Comparison of ENCODE assay signal across 31 cellular contexts in the genomic region with DNA sequence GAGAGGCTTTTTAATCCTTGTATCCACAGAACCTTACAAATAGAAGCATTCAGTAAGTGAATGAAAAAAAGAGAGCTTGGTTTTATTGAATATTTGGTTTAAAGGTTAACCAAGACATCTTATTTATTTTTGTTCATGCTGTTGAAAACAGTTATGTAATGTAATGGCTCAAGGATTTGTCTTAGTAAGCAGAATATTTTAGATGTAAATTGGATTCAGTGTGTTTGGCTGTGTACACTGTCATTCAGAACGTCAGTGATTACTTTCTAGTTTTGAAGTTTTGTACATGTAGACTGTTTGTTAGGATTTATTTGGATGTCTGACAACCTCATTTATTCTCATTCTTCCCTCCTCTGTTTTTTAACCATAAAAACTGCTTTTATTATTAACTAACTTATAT. TPM values are rescaled to one million over a fixed set of nuclear protein-coding genes. Genes with fewer than 3 reads are reported as not detected.
"Had no signal": no experiment of that assay in that cellular context is flagged by ENCODE, and none has a peak within 500 bp of the region (broad histone marks: within the 10 kb centered on the region; RNA-seq: fewer than 3 reads in every experiment).

No MANE protein-coding gene starts in this region.

- H3K4me1 ChIP-seq: ascending aorta, breast epithelium, colonic mucosa had no signal

- FAIRE-seq: frontal cortex had no signal

- H3K4me3 ChIP-seq: ascending aorta, breast epithelium, cardiac muscle cell, colonic mucosa had no signal

- H3K36me3 ChIP-seq: ascending aorta, breast epithelium, cardiac muscle cell, colonic mucosa had no signal

- DNase-seq: activated CD4-positive, alpha-beta memory T cell treated with anti-CD3 and anti-CD28 coated beads, Interleukin-2, amount 10 ng/mL, durations not matched to agents 7 days and 5 days; activated CD4-positive, alpha-beta T cell treated with anti-CD3 and anti-CD28 coated beads for 1 hour; activated CD4-positive, alpha-beta T cell treated with anti-CD3 and anti-CD28 coated beads for 4 hours; activated CD4-positive, alpha-beta T cell treated with anti-CD3 and anti-CD28 coated beads, Interleukin-2, amount 10 ng/mL, durations not matched to agents 7 days and 5 days; activated CD4-positive, alpha-beta T cell treated with anti-CD3 and anti-CD28 coated beads, Interleukin-2, amount 50 U/mL, for 4 hours; activated CD4-positive, CD25-positive, alpha-beta regulatory T cell; activated CD8-positive, alpha-beta memory T cell treated with anti-CD3 and anti-CD28 coated beads, Interleukin-2, amount 50 U/mL, for 48 hours; activated gamma-delta T cell; activated naive CD4-positive, alpha-beta T cell; activated naive CD4-positive, alpha-beta T cell treated with anti-CD3 and anti-CD28 coated beads, Interleukin-2, amount 10 ng/mL, durations not matched to agents 7 days and 5 days; activated naive CD8-positive, alpha-beta T cell treated with anti-CD3 and anti-CD28 coated beads, Interleukin-2, amount 10 ng/mL, durations not matched to agents 7 days and 5 days; activated T-cell treated with anti-CD3 and anti-CD28 coated beads for 4 hours; activated T-cell treated with anti-CD3 and anti-CD28 coated beads, Interleukin-2, amount 50 U/mL, for 24 hours; activated T-cell treated with anti-CD3 and anti-CD28 coated beads, Interleukin-2, amount 50 U/mL, for 72 hours; central memory CD4-positive, alpha-beta T cell; cerebellar nuclear complex; colonic mucosa; effector CD8-positive, alpha-beta T cell; endodermal cell; foreskin fibroblast; head of caudate nucleus; T-helper 1 cell; T-helper 17 cell; T1000 had no signal

- H3K27me3 ChIP-seq: ascending aorta, breast epithelium, cardiac muscle cell, colonic mucosa had no signal

- ATAC-seq: activated naive CD4-positive, alpha-beta T cell treated with anti-CD3 and anti-CD28 coated beads, Interleukin-2, amount 50 U/mL, for 72 hours; activated T-cell treated with anti-CD3 and anti-CD28 coated beads, Interleukin-2, amount 50 U/mL, for 72 hours; esophagus mucosa; T-helper 17 cell had no signal

- H3K27ac ChIP-seq: ascending aorta, breast epithelium, cardiac muscle cell, colonic mucosa had no signal

- H3K9me3 ChIP-seq: colonic mucosa had no signal

RNA-seq across cellular contexts. Expression of gene KCNN2, which starts 31.3 kb away (rescaled TPM):
- total RNA-seq: activated CD4-positive, alpha-beta memory T cell treated with anti-CD3 and anti-CD28 coated beads, Interleukin-2, amount 10 ng/mL, durations not matched to agents 7 days and 5 days; activated CD4-positive, alpha-beta T cell treated with anti-CD3 and anti-CD28 coated beads, Interleukin-2, amount 10 ng/mL, durations not matched to agents 7 days and 5 days; activated naive CD4-positive, alpha-beta T cell treated with anti-CD3 and anti-CD28 coated beads, Interleukin-2, amount 50 U/mL, for 72 hours; activated naive CD8-positive, alpha-beta T cell treated with anti-CD3 and anti-CD28 coated beads, Interleukin-2, amount 10 ng/mL, durations not matched to agents 7 days and 5 days; activated T-cell treated with anti-CD3 and anti-CD28 coated beads, Interleukin-2, amount 50 U/mL, for 72 hours; epithelial cell of proximal tubule; T-helper 17 cell had no signal
